ENCODE assay signal across 1 cellular context in the genomic region with DNA sequence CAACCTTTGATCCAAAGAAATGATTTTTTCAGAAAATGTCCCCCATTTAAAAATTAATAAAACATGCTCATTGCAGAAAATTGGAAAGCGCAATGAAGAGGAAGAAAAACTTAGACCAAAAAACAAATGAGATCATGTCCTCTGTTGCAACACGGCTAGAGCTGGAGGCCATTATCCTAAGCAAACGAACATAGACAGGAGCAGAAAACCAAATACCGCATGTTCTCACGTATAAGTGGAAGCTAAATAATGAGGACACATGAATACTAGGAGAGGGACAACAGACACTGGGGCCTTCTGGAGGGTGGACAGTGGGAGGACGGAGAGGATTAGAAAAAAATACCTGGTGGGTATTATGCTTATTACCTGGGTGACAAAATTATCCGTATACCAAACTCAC.
TF ChIP-seq lines count a peak whose summit lies in the region.

No MANE protein-coding gene starts in this region.

TF ChIP-seq in HepG2, 621 proteins besides CTCF, POLR2A, EP300 and RAD21 (continued from another document):
- TF ChIP-seq FOXA3 (CRISPR knock-in tag; IDR thresholded peaks at IDR 0.05) (peak; percentile 19; the same call in 1 of the 2 replicates), GZF1 (CRISPR knock-in tag; IDR thresholded peaks at IDR 0.05) (0 out of 2 replicates have a peak, but pooled peaks have one; percentile 61), KAT7 (CRISPR knock-in tag; IDR thresholded peaks at IDR 0.05; ENCODE audit: borderline replicate concordance) (no peak), SOX6 (IDR thresholded peaks at IDR 0.05) (no peak), SOX6 (CRISPR knock-in tag; IDR thresholded peaks at IDR 0.05) (0 out of 2 replicates have a peak, but pooled peaks have one; percentile 20), PHB2 (IDR thresholded peaks at IDR 0.05; ENCODE audit: partially characterized antibody) (no peak), AHR (CRISPR knock-in tag; IDR thresholded peaks at IDR 0.05) (no peak), ZNF780A (CRISPR knock-in tag; IDR thresholded peaks at IDR 0.05) (no peak), MED1 (CRISPR knock-in tag; IDR thresholded peaks at IDR 0.05) (0 out of 2 replicates have a peak, but pooled peaks have one; percentile 18), ZNF33A (CRISPR knock-in tag; IDR thresholded peaks at IDR 0.05; ENCODE audit: borderline replicate concordance) (no peak), ARNT2 (CRISPR knock-in tag; IDR thresholded peaks at IDR 0.05; ENCODE audit: low read depth) (no peak), YEATS4 (CRISPR knock-in tag; IDR thresholded peaks at IDR 0.05; ENCODE audit: borderline replicate concordance) (no peak), ZNF263 (CRISPR knock-in tag; IDR thresholded peaks at IDR 0.05) (peak; percentile 86), HMG20A (CRISPR knock-in tag; IDR thresholded peaks at IDR 0.05; ENCODE audit: borderline replicate concordance) (peak; percentile 13; the same call in 1 of the 2 replicates), ZNF331 (CRISPR knock-in tag; IDR thresholded peaks at IDR 0.05) (peak; percentile 44; the same call in 1 of the 2 replicates), ZNF569 (CRISPR knock-in tag; IDR thresholded peaks at IDR 0.05; ENCODE audit: borderline replicate concordance) (no peak), TBX2 (CRISPR knock-in tag; IDR thresholded peaks at IDR 0.05; ENCODE audit: borderline replicate concordance) (no peak), ZNF746 (CRISPR knock-in tag; IDR thresholded peaks at IDR 0.05) (no peak), CEBPG (CRISPR knock-in tag; IDR thresholded peaks at IDR 0.05) (peak; percentile 76), ZNF20 (CRISPR knock-in tag; IDR thresholded peaks at IDR 0.05) (no peak), TEAD3 (CRISPR knock-in tag; optimal IDR thresholded peaks at IDR 0.05; ENCODE audit: borderline replicate concordance) (peak; percentile 38), LCORL (IDR thresholded peaks at IDR 0.05) (no peak), LCORL (CRISPR knock-in tag; IDR thresholded peaks at IDR 0.05) (peak; percentile 50; the same call in 1 of the 2 replicates), ZNF317 (CRISPR knock-in tag; IDR thresholded peaks at IDR 0.05) (peak; percentile 97), KAT8 (CRISPR knock-in tag; IDR thresholded peaks at IDR 0.05) (no peak), FOXP1 (IDR thresholded peaks at IDR 0.05) (no peak), FOXP1 (CRISPR knock-in tag; IDR thresholded peaks at IDR 0.05) (0 out of 2 replicates have a peak, but pooled peaks have one; percentile 29)
- TF ChIP-seq, protein P1, sequence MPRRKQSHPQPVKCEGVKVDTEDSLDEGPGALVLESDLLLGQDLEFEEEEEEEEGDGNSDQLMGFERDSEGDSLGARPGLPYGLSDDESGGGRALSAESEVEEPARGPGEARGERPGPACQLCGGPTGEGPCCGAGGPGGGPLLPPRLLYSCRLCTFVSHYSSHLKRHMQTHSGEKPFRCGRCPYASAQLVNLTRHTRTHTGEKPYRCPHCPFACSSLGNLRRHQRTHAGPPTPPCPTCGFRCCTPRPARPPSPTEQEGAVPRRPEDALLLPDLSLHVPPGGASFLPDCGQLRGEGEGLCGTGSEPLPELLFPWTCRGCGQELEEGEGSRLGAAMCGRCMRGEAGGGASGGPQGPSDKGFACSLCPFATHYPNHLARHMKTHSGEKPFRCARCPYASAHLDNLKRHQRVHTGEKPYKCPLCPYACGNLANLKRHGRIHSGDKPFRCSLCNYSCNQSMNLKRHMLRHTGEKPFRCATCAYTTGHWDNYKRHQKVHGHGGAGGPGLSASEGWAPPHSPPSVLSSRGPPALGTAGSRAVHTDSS (CRISPR knock-in tag; conservative IDR thresholded peaks at IDR 0.05): no peak
- TF ChIP-seq, protein P2, sequence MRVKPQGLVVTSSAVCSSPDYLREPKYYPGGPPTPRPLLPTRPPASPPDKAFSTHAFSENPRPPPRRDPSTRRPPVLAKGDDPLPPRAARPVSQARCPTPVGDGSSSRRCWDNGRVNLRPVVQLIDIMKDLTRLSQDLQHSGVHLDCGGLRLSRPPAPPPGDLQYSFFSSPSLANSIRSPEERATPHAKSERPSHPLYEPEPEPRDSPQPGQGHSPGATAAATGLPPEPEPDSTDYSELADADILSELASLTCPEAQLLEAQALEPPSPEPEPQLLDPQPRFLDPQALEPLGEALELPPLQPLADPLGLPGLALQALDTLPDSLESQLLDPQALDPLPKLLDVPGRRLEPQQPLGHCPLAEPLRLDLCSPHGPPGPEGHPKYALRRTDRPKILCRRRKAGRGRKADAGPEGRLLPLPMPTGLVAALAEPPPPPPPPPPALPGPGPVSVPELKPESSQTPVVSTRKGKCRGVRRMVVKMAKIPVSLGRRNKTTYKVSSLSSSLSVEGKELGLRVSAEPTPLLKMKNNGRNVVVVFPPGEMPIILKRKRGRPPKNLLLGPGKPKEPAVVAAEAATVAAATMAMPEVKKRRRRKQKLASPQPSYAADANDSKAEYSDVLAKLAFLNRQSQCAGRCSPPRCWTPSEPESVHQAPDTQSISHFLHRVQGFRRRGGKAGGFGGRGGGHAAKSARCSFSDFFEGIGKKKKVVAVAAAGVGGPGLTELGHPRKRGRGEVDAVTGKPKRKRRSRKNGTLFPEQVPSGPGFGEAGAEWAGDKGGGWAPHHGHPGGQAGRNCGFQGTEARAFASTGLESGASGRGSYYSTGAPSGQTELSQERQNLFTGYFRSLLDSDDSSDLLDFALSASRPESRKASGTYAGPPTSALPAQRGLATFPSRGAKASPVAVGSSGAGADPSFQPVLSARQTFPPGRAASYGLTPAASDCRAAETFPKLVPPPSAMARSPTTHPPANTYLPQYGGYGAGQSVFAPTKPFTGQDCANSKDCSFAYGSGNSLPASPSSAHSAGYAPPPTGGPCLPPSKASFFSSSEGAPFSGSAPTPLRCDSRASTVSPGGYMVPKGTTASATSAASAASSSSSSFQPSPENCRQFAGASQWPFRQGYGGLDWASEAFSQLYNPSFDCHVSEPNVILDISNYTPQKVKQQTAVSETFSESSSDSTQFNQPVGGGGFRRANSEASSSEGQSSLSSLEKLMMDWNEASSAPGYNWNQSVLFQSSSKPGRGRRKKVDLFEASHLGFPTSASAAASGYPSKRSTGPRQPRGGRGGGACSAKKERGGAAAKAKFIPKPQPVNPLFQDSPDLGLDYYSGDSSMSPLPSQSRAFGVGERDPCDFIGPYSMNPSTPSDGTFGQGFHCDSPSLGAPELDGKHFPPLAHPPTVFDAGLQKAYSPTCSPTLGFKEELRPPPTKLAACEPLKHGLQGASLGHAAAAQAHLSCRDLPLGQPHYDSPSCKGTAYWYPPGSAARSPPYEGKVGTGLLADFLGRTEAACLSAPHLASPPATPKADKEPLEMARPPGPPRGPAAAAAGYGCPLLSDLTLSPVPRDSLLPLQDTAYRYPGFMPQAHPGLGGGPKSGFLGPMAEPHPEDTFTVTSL (CRISPR knock-in tag; IDR thresholded peaks at IDR 0.05; ENCODE audit: borderline replicate concordance): no peak
- TF ChIP-seq, protein P3, sequence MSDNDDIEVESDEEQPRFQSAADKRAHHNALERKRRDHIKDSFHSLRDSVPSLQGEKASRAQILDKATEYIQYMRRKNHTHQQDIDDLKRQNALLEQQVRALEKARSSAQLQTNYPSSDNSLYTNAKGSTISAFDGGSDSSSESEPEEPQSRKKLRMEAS (IDR thresholded peaks at IDR 0.05): peak; percentile 35; the same call in 1 of the 2 replicates
- TF ChIP-seq, protein P4, sequence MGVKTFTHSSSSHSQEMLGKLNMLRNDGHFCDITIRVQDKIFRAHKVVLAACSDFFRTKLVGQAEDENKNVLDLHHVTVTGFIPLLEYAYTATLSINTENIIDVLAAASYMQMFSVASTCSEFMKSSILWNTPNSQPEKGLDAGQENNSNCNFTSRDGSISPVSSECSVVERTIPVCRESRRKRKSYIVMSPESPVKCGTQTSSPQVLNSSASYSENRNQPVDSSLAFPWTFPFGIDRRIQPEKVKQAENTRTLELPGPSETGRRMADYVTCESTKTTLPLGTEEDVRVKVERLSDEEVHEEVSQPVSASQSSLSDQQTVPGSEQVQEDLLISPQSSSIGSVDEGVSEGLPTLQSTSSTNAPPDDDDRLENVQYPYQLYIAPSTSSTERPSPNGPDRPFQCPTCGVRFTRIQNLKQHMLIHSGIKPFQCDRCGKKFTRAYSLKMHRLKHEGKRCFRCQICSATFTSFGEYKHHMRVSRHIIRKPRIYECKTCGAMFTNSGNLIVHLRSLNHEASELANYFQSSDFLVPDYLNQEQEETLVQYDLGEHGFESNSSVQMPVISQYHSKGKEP (CRISPR knock-in tag; IDR thresholded peaks at IDR 0.05): no peak
- TF ChIP-seq, protein P5, sequence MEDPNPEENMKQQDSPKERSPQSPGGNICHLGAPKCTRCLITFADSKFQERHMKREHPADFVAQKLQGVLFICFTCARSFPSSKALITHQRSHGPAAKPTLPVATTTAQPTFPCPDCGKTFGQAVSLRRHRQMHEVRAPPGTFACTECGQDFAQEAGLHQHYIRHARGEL (CRISPR knock-in tag; IDR thresholded peaks at IDR 0.05): no peak
- TF ChIP-seq, protein P6, sequence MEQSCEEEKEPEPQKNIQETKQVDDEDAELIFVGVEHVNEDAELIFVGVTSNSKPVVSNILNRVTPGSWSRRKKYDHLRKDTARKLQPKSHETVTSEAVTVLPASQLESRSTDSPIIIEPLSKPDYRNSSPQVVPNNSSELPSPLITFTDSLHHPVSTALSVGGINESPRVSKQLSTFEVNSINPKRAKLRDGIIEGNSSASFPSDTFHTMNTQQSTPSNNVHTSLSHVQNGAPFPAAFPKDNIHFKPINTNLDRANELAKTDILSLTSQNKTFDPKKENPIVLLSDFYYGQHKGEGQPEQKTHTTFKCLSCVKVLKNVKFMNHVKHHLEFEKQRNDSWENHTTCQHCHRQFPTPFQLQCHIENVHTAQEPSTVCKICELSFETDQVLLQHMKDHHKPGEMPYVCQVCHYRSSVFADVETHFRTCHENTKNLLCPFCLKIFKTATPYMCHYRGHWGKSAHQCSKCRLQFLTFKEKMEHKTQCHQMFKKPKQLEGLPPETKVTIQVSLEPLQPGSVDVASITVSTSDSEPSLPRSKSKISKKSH (CRISPR knock-in tag; IDR thresholded peaks at IDR 0.05; ENCODE audit: borderline replicate concordance): no peak
- TF ChIP-seq, protein P7, sequence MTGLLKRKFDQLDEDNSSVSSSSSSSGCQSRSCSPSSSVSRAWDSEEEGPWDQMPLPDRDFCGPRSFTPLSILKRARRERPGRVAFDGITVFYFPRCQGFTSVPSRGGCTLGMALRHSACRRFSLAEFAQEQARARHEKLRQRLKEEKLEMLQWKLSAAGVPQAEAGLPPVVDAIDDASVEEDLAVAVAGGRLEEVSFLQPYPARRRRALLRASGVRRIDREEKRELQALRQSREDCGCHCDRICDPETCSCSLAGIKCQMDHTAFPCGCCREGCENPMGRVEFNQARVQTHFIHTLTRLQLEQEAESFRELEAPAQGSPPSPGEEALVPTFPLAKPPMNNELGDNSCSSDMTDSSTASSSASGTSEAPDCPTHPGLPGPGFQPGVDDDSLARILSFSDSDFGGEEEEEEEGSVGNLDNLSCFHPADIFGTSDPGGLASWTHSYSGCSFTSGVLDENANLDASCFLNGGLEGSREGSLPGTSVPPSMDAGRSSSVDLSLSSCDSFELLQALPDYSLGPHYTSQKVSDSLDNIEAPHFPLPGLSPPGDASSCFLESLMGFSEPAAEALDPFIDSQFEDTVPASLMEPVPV (CRISPR knock-in tag; IDR thresholded peaks at IDR 0.05): no peak
- TF ChIP-seq, protein P8, sequence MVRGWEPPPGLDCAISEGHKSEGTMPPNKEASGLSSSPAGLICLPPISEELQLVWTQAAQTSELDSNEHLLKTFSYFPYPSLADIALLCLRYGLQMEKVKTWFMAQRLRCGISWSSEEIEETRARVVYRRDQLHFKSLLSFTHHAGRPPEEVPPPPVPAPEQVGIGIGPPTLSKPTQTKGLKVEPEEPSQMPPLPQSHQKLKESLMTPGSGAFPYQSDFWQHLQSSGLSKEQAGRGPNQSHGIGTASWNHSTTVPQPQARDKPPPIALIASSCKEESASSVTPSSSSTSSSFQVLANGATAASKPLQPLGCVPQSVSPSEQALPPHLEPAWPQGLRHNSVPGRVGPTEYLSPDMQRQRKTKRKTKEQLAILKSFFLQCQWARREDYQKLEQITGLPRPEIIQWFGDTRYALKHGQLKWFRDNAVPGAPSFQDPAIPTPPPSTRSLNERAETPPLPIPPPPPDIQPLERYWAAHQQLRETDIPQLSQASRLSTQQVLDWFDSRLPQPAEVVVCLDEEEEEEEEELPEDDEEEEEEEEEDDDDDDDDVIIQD (CRISPR knock-in tag; IDR thresholded peaks at IDR 0.05; ENCODE audit: low read depth): 0 out of 2 replicates have a peak, but pooled peaks have one; percentile 20
